Comparison of ENCODE assay signal across 21 cellular contexts in the genomic region with DNA sequence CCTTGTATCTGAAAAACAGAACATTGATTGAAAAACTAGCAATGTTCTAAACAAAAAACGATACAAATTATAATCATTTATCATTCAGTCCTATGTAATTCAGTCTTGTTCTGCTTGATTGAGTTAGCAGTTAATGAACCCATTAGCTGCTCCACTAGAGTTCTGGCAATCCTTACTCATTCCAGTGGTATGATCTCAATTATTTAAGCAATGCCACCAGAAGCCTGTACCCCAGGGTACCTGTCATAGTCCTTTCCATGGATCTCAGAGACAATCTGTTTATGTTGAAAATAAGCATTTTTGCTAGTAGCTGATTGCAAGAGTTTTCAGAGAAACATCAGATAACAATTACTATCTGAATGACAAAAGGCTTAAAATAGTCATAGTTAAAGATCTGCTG.
"Had no signal": no experiment of that assay in that cellular context is flagged by ENCODE, and none has a peak within 500 bp of the region (broad histone marks: within the 10 kb centered on the region; RNA-seq: fewer than 3 reads in every experiment).

No MANE protein-coding gene starts in this region.

- ATAC-seq: body of pancreas; left lobe of liver; lower lobe of right lung; naive thymus-derived CD4-positive, alpha-beta T cell; WTC11 had no signal

- H3K9me3 ChIP-seq: body of pancreas, lower lobe of right lung, spleen, thoracic aorta, upper lobe of left lung had no signal

- H3K4me2 ChIP-seq: hepatocyte had no signal

- H3K27ac ChIP-seq: body of pancreas, cardiac muscle cell, hepatocyte, lower lobe of right lung, spleen, thoracic aorta, upper lobe of left lung had no signal

- H3K36me3 ChIP-seq: cardiac muscle cell, lower lobe of right lung, spleen, thoracic aorta, upper lobe of left lung had no signal

- H3K4me1 ChIP-seq: body of pancreas, lower lobe of right lung, upper lobe of left lung had no signal

- DNase-seq: activated gamma-delta T cell treated with Interleukin-2 at 50 U/mL for 16 hours; activated T-cell treated with anti-CD3 and anti-CD28 coated beads, Interleukin-2, amount 50 U/mL, for 1 hour; anterior cingulate cortex; body of pancreas; effector CD4-positive, alpha-beta T cell; erythroblast; foreskin fibroblast; islet precursor cell; lower lobe of right lung; naive thymus-derived CD4-positive, alpha-beta T cell; spleen; stimulated activated CD4-positive, alpha-beta T cell treated with anti-CD3 and anti-CD28 coated beads, Interleukin-4, amount 100 ng/mL, for 24 hours; stimulated activated naive CD4-positive, alpha-beta T cell treated with Interleukin-2 at 50 U/mL for 16 hours; T1000; upper lobe of left lung had no signal

- H2AFZ ChIP-seq: hepatocyte had no signal

- H3K79me2 ChIP-seq: hepatocyte had no signal

- H3K4me3 ChIP-seq: body of pancreas, cardiac muscle cell, hepatocyte, lower lobe of right lung, spleen, thoracic aorta, upper lobe of left lung had no signal

- H3K27me3 ChIP-seq: body of pancreas, cardiac muscle cell, spleen, upper lobe of left lung had no signal

- FAIRE-seq: endometrium had no signal
